28 cellular contexts compared by ENCODE assay signal in genomic region chr7:101357433-101357832, GRCh38. TPM values are rescaled to one million over a fixed set of nuclear protein-coding genes. Genes with fewer than 3 reads are reported as not detected.
"Had no signal": no experiment of that assay in that cellular context is flagged by ENCODE, and none has a peak within 500 bp of the region (broad histone marks: within the 10 kb centered on the region; RNA-seq: fewer than 3 reads in every experiment).

No MANE protein-coding gene starts in this region.

- ATAC-seq: left lobe of liver; naive thymus-derived CD8-positive, alpha-beta T cell; stimulated activated memory B cell treated with anti-CD40 and anti-IgM and Interleukin-4, amounts not matched to agents 10 μg/mL and 1 μg/mL and 100 μg/mL, for 72 hours; stimulated activated naive CD8-positive, alpha-beta T cell treated with anti-CD3 and anti-CD28 coated beads, Interleukin-15, Interleukin-2, amounts not matched to agents 100 U/mL and 50 U/mL, for 24 hours had no signal

- H3K27me3 ChIP-seq: right atrium auricular region, testis, uterus had no signal

- FAIRE-seq: frontal cortex, kidney had no signal

- H3K9ac ChIP-seq: parathyroid adenoma had no signal

- H3K36me3 ChIP-seq: neutrophil, prostate gland, right atrium auricular region, sigmoid colon, spleen, tibial artery, upper lobe of left lung, uterus had no signal

- H2AFZ ChIP-seq: parathyroid adenoma had no signal

- DNase-seq: cerebellar nuclear complex; cortex of kidney; dorsolateral prefrontal cortex; effector CD4-positive, alpha-beta T cell; head of caudate nucleus; kidney; mesenchymal stem cell; naive thymus-derived CD8-positive, alpha-beta T cell; sigmoid colon; spleen; stimulated activated CD4-positive, alpha-beta T cell treated with anti-CD3 and anti-CD28 coated beads, Interleukin-4, amount 100 ng/mL, for 4 hours; stimulated activated naive CD8-positive, alpha-beta T cell treated with anti-CD3 and anti-CD28 coated beads, Interleukin-15, Interleukin-2, amounts not matched to agents 100 U/mL and 50 U/mL, for 24 hours; substantia nigra; testis; tibial artery; upper lobe of left lung; uterus had no signal

- H3K9me3 ChIP-seq: neutrophil, prostate gland, right atrium auricular region, sigmoid colon, spleen, testis, tibial artery, upper lobe of left lung, uterus had no signal

- H3K4me3 ChIP-seq: dorsolateral prefrontal cortex, prostate gland, right atrium auricular region, sigmoid colon, skin epidermis, spleen, testis, tibial artery, upper lobe of left lung, uterus had no signal

- H3K27ac ChIP-seq: dorsolateral prefrontal cortex, neutrophil, parathyroid adenoma, prostate gland, right atrium auricular region, sigmoid colon, skin epidermis, spleen, testis, tibial artery, upper lobe of left lung, uterus had no signal

- H3K79me2 ChIP-seq: parathyroid adenoma had no signal

- H3K4me1 ChIP-seq: prostate gland, right atrium auricular region, testis, uterus had no signal

RNA-seq across cellular contexts. Expression of gene COL26A1, which starts 5.2 kb away (rescaled TPM):
- total RNA-seq: fibroblast of villous mesenchyme; lung microvascular endothelial cell; naive thymus-derived CD8-positive, alpha-beta T cell; right atrium auricular region; sigmoid colon had no signal
- polyA plus RNA-seq: esophagus; naive thymus-derived CD8-positive, alpha-beta T cell had no signal
